8 cellular contexts compared by ENCODE assay signal in the genomic region with DNA sequence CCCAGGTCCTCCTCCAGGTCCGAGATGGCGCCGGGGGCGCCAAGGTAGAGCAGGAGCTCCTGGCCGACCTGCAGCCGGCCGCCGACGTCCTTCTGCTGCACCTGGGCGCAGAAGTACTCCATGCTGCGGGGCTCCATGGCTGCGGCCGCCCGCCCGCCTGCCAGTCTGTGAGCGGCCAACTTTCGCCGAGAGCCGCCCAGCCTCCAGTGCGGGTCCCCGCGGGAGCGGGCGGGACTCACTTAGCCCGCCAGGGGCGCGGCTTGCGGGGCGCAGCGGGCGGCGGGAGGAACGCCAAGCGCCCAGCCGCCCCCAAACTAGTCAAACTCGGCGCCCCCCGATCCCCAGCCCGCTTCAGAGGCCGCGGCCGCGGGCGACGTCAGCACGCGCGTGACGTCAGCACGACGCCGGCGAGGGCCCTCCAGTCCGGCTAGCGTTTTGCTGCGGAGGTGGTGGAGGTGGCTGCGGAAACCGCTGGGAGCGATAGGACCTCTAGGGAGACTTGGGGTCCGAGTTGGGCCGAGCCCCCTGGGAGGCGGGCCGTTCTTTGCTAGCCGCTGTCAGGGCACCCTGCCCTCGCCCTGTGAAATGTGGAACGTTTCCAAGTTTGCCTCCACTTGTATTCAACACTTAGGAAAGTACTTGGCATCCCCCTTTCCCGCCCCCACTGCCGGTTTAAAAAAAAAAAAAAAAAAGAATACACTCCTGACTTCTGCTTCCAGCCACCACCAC. TPM values are rescaled to one million over a fixed set of nuclear protein-coding genes. Genes with fewer than 3 reads are reported as not detected.
A peak's percentile ranks its signal among the peaks of the same experiment; 100 is the strongest.
DNase-seq lines count a peak whose midpoint lies in the region; TF ChIP-seq lines count a peak whose summit lies in the region.

A gene (minus strand): TSS at position 389 of the 729 bp plus-strand sequence. CDS start 252 bp downstream, at position 137.

- no peaks in the 10 kb centered on the region for H3K9me3 ChIP-seq in SK-N-SH
- H3K9me3 ChIP-seq in osteoblast (ENCODE audit: low read depth, low read length): no peaks in the 10 kb centered on the region
- H3K9me3 ChIP-seq in testis: no peaks in the 10 kb centered on the region

- H3K9me2 ChIP-seq in SK-N-SH: no peaks in the 10 kb centered on the region

- no peak for TF ChIP-seq RAD21 in SK-N-SH (IDR thresholded peaks at IDR 0.05; ENCODE audit: low read length)

- H3K4me3 ChIP-seq in GM06990 (replicated peaks; ENCODE audit: low read depth, low read length): peak within 1 kb of the TSS; percentile 72
- H3K4me3 ChIP-seq in HFF-Myc (replicated peaks; ENCODE audit: low read depth, low read length): peak within 1 kb of the TSS; percentile 77
- H3K4me3 ChIP-seq in SK-N-SH (ENCODE audit: low read depth in 2 of 2, low read length in 1 of 2): peak within 1 kb of the TSS; percentile 85 to 92
- peak within 1 kb of the TSS; percentile 87 for H3K4me3 ChIP-seq in osteoblast (ENCODE audit: insufficient read depth, low read length)
- H3K4me3 ChIP-seq in testis: peak within 1 kb of the TSS; percentile 89 to 91

- TF ChIP-seq POLR2A in testis (IDR thresholded peaks at IDR 0.05): peak; percentile 73

- H3K9ac ChIP-seq in SK-N-SH: peak within 1 kb of the TSS; percentile 82

- H4K20me1 ChIP-seq in SK-N-SH (ENCODE audit: insufficient read depth) (no peaks in the 10 kb centered on the region), osteoblast (ENCODE audit: insufficient read depth, low read length) (no peaks in the 10 kb centered on the region)

- intact Hi-C loops in testis (cut with DNase I; ENCODE audit: low total_unique reads): no loop called here

- peaks cover 13% of the 10 kb centered on the region for H3F3A ChIP-seq in SK-N-SH (replicated peaks; ENCODE audit: insufficient read depth)

- POLR2A ChIA-PET in SK-N-SH (lab: Yijun Ruan, JAX): interaction anchor here (1.0 kb wide), 1 partner anchor 59 kb away, joined by 3 read pairs; no protein-coding TSS in a partner anchor

- TF ChIP-seq EP300 in SK-N-SH (IDR thresholded peaks at IDR 0.05; ENCODE audit: borderline replicate concordance in 1 of 2, low read depth in 1 of 2, low read length in 1 of 2): peak in 1 of 2 experiments; percentile 18; a peak in 1 of 4 replicates

- CTCF ChIA-PET in SK-N-SH (lab: Yijun Ruan, JAX): interaction anchor here (0.7 to 4.0 kb wide), 11 partner anchors 59 to 279 kb away, joined by 3 to 38 read pairs (median 4); a partner anchor contains a TSS

- no peaks in the 10 kb centered on the region for H3K36me3 ChIP-seq in GM06990 (ENCODE audit: control insufficient read depth, insufficient read depth, low read length)
- H3K36me3 ChIP-seq in SK-N-SH (replicated peaks in 1 of 2; ENCODE audit: control insufficient read depth in 1 of 2, insufficient read depth in 2 of 2, low read length in 1 of 2): no peaks in the 10 kb centered on the region
- no peaks in the 10 kb centered on the region for H3K36me3 ChIP-seq in osteoblast (ENCODE audit: insufficient read depth, low read length)
- no peaks in the 10 kb centered on the region for H3K36me3 ChIP-seq in testis (ENCODE audit: low read depth, missing control alignments)

- H3K4me1 ChIP-seq in SK-N-SH (ENCODE audit: control insufficient read depth in 1 of 2, insufficient read depth in 2 of 2, low read depth in 1 of 2, low read length in 1 of 2) (peaks cover 8 to 11% of the 10 kb centered on the region in 2 experiments; a peak in 3 of 4 replicates), osteoblast (ENCODE audit: insufficient read depth, low read length) (peaks cover 20% of the 10 kb centered on the region), testis (peaks cover 8% of the 10 kb centered on the region)

- H3K27me3 ChIP-seq in GM06990 (replicated peaks; ENCODE audit: control insufficient read depth, insufficient read depth, low read length) (no peaks in the 10 kb centered on the region), SK-N-SH (ENCODE audit: insufficient read depth) (no peaks in the 10 kb centered on the region), osteoblast (ENCODE audit: insufficient read depth, low read length) (no peaks in the 10 kb centered on the region), testis (no peaks in the 10 kb centered on the region)

- H3K79me2 ChIP-seq in SK-N-SH (ENCODE audit: insufficient read depth): peaks cover 46% of the 10 kb centered on the region
- H3K79me2 ChIP-seq in osteoblast (ENCODE audit: insufficient read depth, low read length): peaks cover 41% of the 10 kb centered on the region

- H3K4me2 ChIP-seq in SK-N-SH (peak within 1 kb of the TSS; percentile 92), osteoblast (ENCODE audit: insufficient read depth, low read length) (peak within 1 kb of the TSS; percentile 100)

- TF ChIP-seq CTCF in GM06990 (IDR thresholded peaks at IDR 0.05; ENCODE audit: insufficient read depth, low read length, poor library complexity, severe bottlenecking): no peak
- TF ChIP-seq CTCF in HFF-Myc (IDR thresholded peaks at IDR 0.05; ENCODE audit: low read depth, low read length, missing control alignments): no peak
- no peak for TF ChIP-seq CTCF in SK-N-SH (IDR thresholded peaks at IDR 0.05)
- no peak for TF ChIP-seq CTCF in osteoblast (IDR thresholded peaks at IDR 0.05; ENCODE audit: extremely low read depth, low read depth, low read length)
- peak in 1 of 3 experiments; percentile 2 for TF ChIP-seq CTCF in testis (IDR thresholded peaks at IDR 0.05)

- H3K27ac ChIP-seq in SK-N-SH (ENCODE audit: low read depth in 2 of 2, low read length in 1 of 2) (peak within 1 kb of the TSS; percentile 74 to 82), osteoblast (ENCODE audit: low read depth, low read length) (peak within 1 kb of the TSS; percentile 91), testis (peak within 1 kb of the TSS; percentile 92 to 99)

- H2AFZ ChIP-seq in SK-N-SH (ENCODE audit: low read depth) (peak within 1 kb of the TSS; percentile 97), osteoblast (ENCODE audit: low read length) (peak within 1 kb of the TSS; percentile 95)

- WGBS in SK-N-SH (ENCODE audit: low lambda C conversion rate): under 1% methylated on average over 18 of the region's 68 CpGs
- WGBS in testis, 2 donors: 0% methylated on average over 9 to 41 of the region's 68 CpGs

- DNase-seq in GM06990 (ENCODE audit: extremely low read depth, insufficient read length) (peak; percentile 92), HFF-Myc (ENCODE audit: extremely low read depth, low read depth) (peak; percentile 35), MV-4-11 (lab: John Stamatoyannopoulos, UW) (peak; percentile 74), SK-N-SH (peak; percentile 92), glomerular visceral epithelial cell (ENCODE audit: extremely low spot score) (peak; percentile 87), osteoblast (ENCODE audit: insufficient read length, low spot score, missing footprints) (peak; percentile 96), testis (peak; percentile 93)
- peak; percentile 84 for DNase-seq in activated naive CD4-positive, alpha-beta T cell treated with anti-CD3 and anti-CD28 coated beads, Interleukin-2, amount 50 U/mL, for 16 hours

TF ChIP-seq in SK-N-SH, 30 proteins besides CTCF, POLR2A, EP300 and RAD21 (continues in another document):
- TF ChIP-seq FOSL2 (IDR thresholded peaks at IDR 0.05; ENCODE audit: borderline replicate concordance, low read depth): no peak
- TF ChIP-seq, protein P1, sequence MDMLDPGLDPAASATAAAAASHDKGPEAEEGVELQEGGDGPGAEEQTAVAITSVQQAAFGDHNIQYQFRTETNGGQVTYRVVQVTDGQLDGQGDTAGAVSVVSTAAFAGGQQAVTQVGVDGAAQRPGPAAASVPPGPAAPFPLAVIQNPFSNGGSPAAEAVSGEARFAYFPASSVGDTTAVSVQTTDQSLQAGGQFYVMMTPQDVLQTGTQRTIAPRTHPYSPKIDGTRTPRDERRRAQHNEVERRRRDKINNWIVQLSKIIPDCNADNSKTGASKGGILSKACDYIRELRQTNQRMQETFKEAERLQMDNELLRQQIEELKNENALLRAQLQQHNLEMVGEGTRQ (IDR thresholded peaks at IDR 0.05; ENCODE audit: borderline replicate concordance, low read depth, low read length): no peak
- no peak for TF ChIP-seq RXRA (IDR thresholded peaks at IDR 0.05; ENCODE audit: borderline replicate concordance, low read depth)
- TF ChIP-seq RCOR1 (IDR thresholded peaks at IDR 0.05; ENCODE audit: low read length): no peak
- TF ChIP-seq JUND (IDR thresholded peaks at IDR 0.05): no peak
- TF ChIP-seq, protein P2, sequence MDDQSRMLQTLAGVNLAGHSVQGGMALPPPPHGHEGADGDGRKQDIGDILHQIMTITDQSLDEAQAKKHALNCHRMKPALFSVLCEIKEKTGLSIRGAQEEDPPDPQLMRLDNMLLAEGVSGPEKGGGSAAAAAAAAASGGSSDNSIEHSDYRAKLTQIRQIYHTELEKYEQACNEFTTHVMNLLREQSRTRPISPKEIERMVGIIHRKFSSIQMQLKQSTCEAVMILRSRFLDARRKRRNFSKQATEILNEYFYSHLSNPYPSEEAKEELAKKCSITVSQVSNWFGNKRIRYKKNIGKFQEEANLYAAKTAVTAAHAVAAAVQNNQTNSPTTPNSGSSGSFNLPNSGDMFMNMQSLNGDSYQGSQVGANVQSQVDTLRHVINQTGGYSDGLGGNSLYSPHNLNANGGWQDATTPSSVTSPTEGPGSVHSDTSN (IDR thresholded peaks at IDR 0.05): no peak
- TF ChIP-seq, protein P3, sequence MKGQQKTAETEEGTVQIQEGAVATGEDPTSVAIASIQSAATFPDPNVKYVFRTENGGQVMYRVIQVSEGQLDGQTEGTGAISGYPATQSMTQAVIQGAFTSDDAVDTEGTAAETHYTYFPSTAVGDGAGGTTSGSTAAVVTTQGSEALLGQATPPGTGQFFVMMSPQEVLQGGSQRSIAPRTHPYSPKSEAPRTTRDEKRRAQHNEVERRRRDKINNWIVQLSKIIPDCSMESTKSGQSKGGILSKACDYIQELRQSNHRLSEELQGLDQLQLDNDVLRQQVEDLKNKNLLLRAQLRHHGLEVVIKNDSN (IDR thresholded peaks at IDR 0.05; ENCODE audit: borderline replicate concordance, low read depth): no peak
- no peak for TF ChIP-seq TCF12 (IDR thresholded peaks at IDR 0.05)
- no peak for TF ChIP-seq FOXM1 (IDR thresholded peaks at IDR 0.05; ENCODE audit: low read depth)
- no peak for TF ChIP-seq GABPA (IDR thresholded peaks at IDR 0.05; ENCODE audit: low read depth)
- TF ChIP-seq MEF2A (IDR thresholded peaks at IDR 0.05; ENCODE audit: borderline replicate concordance, low read depth): no peak
- no peak for TF ChIP-seq EZH2phosphoT487 (IDR thresholded peaks at IDR 0.05; ENCODE audit: borderline replicate concordance, low read depth)
- TF ChIP-seq CHD2 (IDR thresholded peaks at IDR 0.05; ENCODE audit: low read length, partially characterized antibody): no peak
- no peak for TF ChIP-seq NFIC (IDR thresholded peaks at IDR 0.05; ENCODE audit: borderline replicate concordance)

RNA-seq across cellular contexts. Expression of the gene that starts here (rescaled TPM):
- polyA plus RNA-seq in SK-N-SH (2012; rRNA removed) (13.2 and 18.8 TPM in 2 replicates), testis (ENCODE audit: insufficient read depth, low read depth, low replicate concordance) (21.5 TPM)
- polyA plus RNA-seq in SK-N-SH (2012; cell fraction: cytosol; rRNA removed): 15.5 and 15.6 TPM in 2 replicates
- 20.7 and 41.8 TPM in 2 replicates for polyA plus RNA-seq in SK-N-SH (2012; cell fraction: nucleus; rRNA removed)
- total RNA-seq in osteoblast (52.1 and 61.0 TPM in 2 replicates), testis (10 to 100 TPM; 68.4 to 72.1 TPM)

Comparison
In these comparisons a context has a peak if more than half of its experiments do, and no peak if none do; other contexts are left out.
1. Peak in every context shown above with its lines: DNase-seq, H3K4me3 ChIP-seq and H3K27ac ChIP-seq.
2. DNase-seq: peak in every context shown above with its lines; median percentile 96 in osteoblast; 93 in testis; 92 in GM06990; 92 in SK-N-SH; 87 in glomerular visceral epithelial cell; 84 in activated naive CD4-positive, alpha-beta T cell treated with anti-CD3 and anti-CD28 coated beads, Interleukin-2, amount 50 U/mL, for 16 hours; 74 in MV-4-11; 35 in HFF-Myc.